25 cellular contexts compared by ENCODE assay signal in the genomic region with DNA sequence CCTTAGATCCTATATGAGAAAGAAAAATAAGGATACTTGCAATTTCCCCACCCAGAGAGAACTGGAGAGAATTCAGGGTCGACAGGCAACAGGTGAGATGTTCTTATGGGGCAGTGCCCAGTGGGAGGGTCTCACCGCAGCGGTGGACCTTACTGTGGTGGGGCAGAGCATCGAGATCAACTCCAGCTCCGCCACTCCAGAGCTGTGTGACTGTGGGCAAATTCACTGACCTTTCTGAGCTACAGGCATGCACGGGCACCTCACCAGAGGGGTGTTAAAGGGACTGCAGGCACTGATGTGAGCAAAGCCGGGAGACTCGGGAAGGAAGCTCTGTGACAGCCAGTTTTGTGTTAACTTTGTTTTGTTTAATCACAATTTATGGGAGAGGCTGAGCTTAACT. TPM values are rescaled to one million over a fixed set of nuclear protein-coding genes. Genes with fewer than 3 reads are reported as not detected.
DNase-seq lines count a peak whose midpoint lies in the region; ATAC-seq and TF ChIP-seq lines count a peak whose summit lies in the region.
"Had no signal": no experiment of that assay in that cellular context is flagged by ENCODE, and none has a peak within 500 bp of the region (broad histone marks: within the 10 kb centered on the region; RNA-seq: fewer than 3 reads in every experiment).

No MANE protein-coding gene starts in this region.

- H3K27me3 ChIP-seq in BLaER1 (no peaks in the 10 kb centered on the region), RWPE2 (ENCODE audit: insufficient read depth, poor library complexity, severe bottlenecking) (no peaks in the 10 kb centered on the region), esophagus muscularis mucosa (no peaks in the 10 kb centered on the region)

- H3K4me3 ChIP-seq in BLaER1 (no peak overlapping the region), RWPE2 (ENCODE audit: severe bottlenecking) (no peak overlapping the region), esophagus muscularis mucosa (no peak overlapping the region)
- H3K4me3 ChIP-seq: GM12878 had no signal

- no peak for ATAC-seq in RWPE2 (ENCODE audit: low read depth)
- ATAC-seq in HG02588 (IDR thresholded peaks at IDR 0.05; ENCODE audit: unreplicated experiment), result no peak
- no peak for ATAC-seq in GM18502 (IDR thresholded peaks at IDR 0.05; ENCODE audit: poor library complexity, unreplicated experiment)
- ATAC-seq in HG03460 (IDR thresholded peaks at IDR 0.05; ENCODE audit: unreplicated experiment), result no peak
- ATAC-seq: GM12878, Panc1, SK-N-SH treated with all-trans-retinoic acid at 6 μM for 48 hours had no signal

- H4K20me1 ChIP-seq in BLaER1, result peaks cover 100% of the 10 kb centered on the region

- POLR2A ChIA-PET in GM10248 (lab: Yijun Ruan, JAX), result no interaction called here

- no peak overlapping the region for H3K27ac ChIP-seq in BLaER1
- H3K27ac ChIP-seq in RWPE2 (ENCODE audit: poor library complexity, severe bottlenecking), result no peak overlapping the region
- H3K27ac ChIP-seq in esophagus muscularis mucosa (replicated peaks in 1 of 4), result peak overlapping the region; percentile 48 to 98 (median 64)
- H3K27ac ChIP-seq: RWPE1 had no signal

- TF ChIP-seq CTCF in RWPE2 (IDR thresholded peaks at IDR 0.05; ENCODE audit: poor library complexity, severe bottlenecking) (no peak), esophagus muscularis mucosa (IDR thresholded peaks at IDR 0.05) (no peak), GM10248 (IDR thresholded peaks at IDR 0.05; ENCODE audit: control extremely low read depth, extremely low read depth, low read depth, missing control alignments) (no peak)

- WGBS in esophagus muscularis mucosa, result 61% methylated on average over 8 of the region's 8 CpGs

- peaks cover 82% of the 10 kb centered on the region for H3K36me3 ChIP-seq in BLaER1
- H3K36me3 ChIP-seq in RWPE2 (ENCODE audit: low read depth), result no peaks in the 10 kb centered on the region
- peaks cover 0 to 37% (median 15%) of the 10 kb centered on the region in 4 donors for H3K36me3 ChIP-seq in esophagus muscularis mucosa

- intact Hi-C loops in esophagus muscularis mucosa (cut with DNase I), result no loop called here
- intact Hi-C loops in posterior vena cava (cut with DNase I), result no loop called here

- TF ChIP-seq EP300 in esophagus muscularis mucosa (IDR thresholded peaks at IDR 0.05), result no peak

- H3K9me3 ChIP-seq in BLaER1 (no peaks in the 10 kb centered on the region), RWPE2 (ENCODE audit: severe bottlenecking) (no peaks in the 10 kb centered on the region), esophagus muscularis mucosa (no peaks in the 10 kb centered on the region)

- DNase-seq in RWPE2 (ENCODE audit: low spot score), result peak; percentile 46
- DNase-seq in esophagus muscularis mucosa (ENCODE audit: extremely low spot score), result no peak
- DNase-seq in posterior vena cava (ENCODE audit: low spot score), result peak; percentile 36
- no peak for DNase-seq in GM10248 (ENCODE audit: extremely low spot score)
- DNase-seq: C1 segment of cervical spinal cord; CD4-positive, alpha-beta memory T cell; COR-L47; DMS53; IMR-90; KG1; NCI-H1048; NCI-H1417; NCI-H1694; NCI-H2029 treated with DMSO at 0.1 percent for 48 hours; NCI-H446 treated with DMSO at 0.1 percent for 48 hours; NCI-H526 treated with DMSO at 0.1 percent for 48 hours had no signal

- CTCF ChIA-PET in GM10248 (lab: Yijun Ruan, JAX), result no interaction called here

- peak overlapping the region; percentile 16; the same call in 1 of the 2 replicates for H3K9ac ChIP-seq in BLaER1

- TF ChIP-seq POLR2A in esophagus muscularis mucosa (IDR thresholded peaks at IDR 0.05; ENCODE audit: low read depth), result no peak

- H3K4me1 ChIP-seq in BLaER1 (peaks cover 65% of the 10 kb centered on the region), RWPE2 (ENCODE audit: insufficient read depth, poor library complexity, severe bottlenecking) (peaks cover 5% of the 10 kb centered on the region), esophagus muscularis mucosa (peaks cover 38 to 100% (median 98%) of the 10 kb centered on the region in 4 donors)

- H3K4me2 ChIP-seq in BLaER1, result no peak overlapping the region

RNA-seq across cellular contexts. Expression of a gene that starts 30.9 kb away (rescaled TPM):
- total RNA-seq in esophagus muscularis mucosa (100 to 1,000 TPM; 101 to 312 (median 188) TPM), posterior vena cava (10 to 100 TPM; 20.3 to 33.9 TPM)
- total RNA-seq: CD4-positive, alpha-beta memory T cell; GM12878; OCI-LY7 had no signal

Comparison
In these comparisons a context has a peak if more than half of its experiments do, and no peak if none do; other contexts are left out.
1. H3K27ac ChIP-seq: peak in esophagus muscularis mucosa (4 of 4); none in BLaER1 (single experiment) and RWPE2 (single experiment).
2. DNase-seq: peak in RWPE2 (single experiment) and posterior vena cava (single experiment); none in esophagus muscularis mucosa (single experiment) and GM10248 (single experiment).